Comparison of ENCODE assay signal across 10 cellular contexts in the genomic region with DNA sequence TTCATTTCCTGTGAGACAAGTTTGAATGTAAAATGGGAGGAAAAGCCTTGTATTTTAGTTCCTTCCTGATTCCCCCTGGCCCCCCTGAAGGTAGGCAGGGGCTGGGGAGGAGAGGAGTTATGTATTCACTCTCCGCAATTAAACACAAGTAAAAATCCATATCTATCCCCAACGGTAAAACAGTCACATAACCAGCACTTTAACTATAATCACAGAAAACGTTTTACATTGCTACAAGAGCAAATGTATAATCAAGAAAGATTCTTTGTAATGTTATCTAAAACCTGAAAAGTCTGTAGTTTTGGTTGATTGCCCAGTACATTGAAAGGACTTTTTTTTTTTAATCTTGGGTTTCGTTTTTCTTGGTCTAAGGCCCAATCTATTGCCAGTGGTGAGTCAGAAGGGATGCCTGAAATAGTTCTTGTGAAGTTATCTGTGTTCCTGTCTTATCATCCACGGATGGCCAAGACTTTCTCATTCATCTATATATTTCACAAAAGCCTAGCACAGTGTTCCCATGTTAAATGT. TPM values are rescaled to one million over a fixed set of nuclear protein-coding genes. Genes with fewer than 3 reads are reported as not detected.
DNase-seq lines count a peak whose midpoint lies in the region; ATAC-seq, FAIRE-seq and TF ChIP-seq lines count a peak whose summit lies in the region.
"Had no signal": no experiment of that assay in that cellular context is flagged by ENCODE, and none has a peak within 500 bp of the region (broad histone marks: within the 10 kb centered on the region; RNA-seq: fewer than 3 reads in every experiment).

No MANE protein-coding gene starts in this region.

- H2BK5ac ChIP-seq in neuronal stem cell (ENCODE audit: low read length), result no peak overlapping the region

- WGBS in neuronal stem cell (ENCODE audit: extremely low coverage in 2 of 2, insufficient read length in 2 of 2, insufficient replicate concordance in 1 of 2), 2 donors, result no CpG with 5 or more reads among the region's 5 CpGs

- H2AK5ac ChIP-seq in neuronal stem cell (ENCODE audit: low read depth, low read length), result no peak overlapping the region

- H3K36me3 ChIP-seq in bronchial epithelial cell (ENCODE audit: control insufficient read depth, insufficient read depth, low read length) (no peaks in the 10 kb centered on the region), neuronal stem cell (replicated peaks in 1 of 2; ENCODE audit: control insufficient read depth in 2 of 2, insufficient read depth in 2 of 2, low read length in 2 of 2) (no peaks in the 10 kb centered on the region)

- no peak for TF ChIP-seq CTCF in bronchial epithelial cell (IDR thresholded peaks at IDR 0.05; ENCODE audit: insufficient read depth, low read length, severe bottlenecking)

- DNase-seq in GDM1 (lab: John Stamatoyannopoulos, UW), result peak; percentile 34
- DNase-seq in HS-5 (ENCODE audit: low read depth), result peak; percentile 74
- DNase-seq in bronchial epithelial cell (ENCODE audit: low read depth), result peak; percentile 52
- no peak for DNase-seq in neuronal stem cell (ENCODE audit: low spot score)
- DNase-seq in HuH-7.5 (ENCODE audit: low spot score), result no peak
- DNase-seq in left lobe of liver (ENCODE audit: low spot score), result no peak
- DNase-seq: Kasumi-1 had no signal

- H2BK12ac ChIP-seq in neuronal stem cell (ENCODE audit: low read length), result no peak overlapping the region

- no peak overlapping the region for H2BK15ac ChIP-seq in neuronal stem cell (ENCODE audit: low read length)

- no peaks in the 10 kb centered on the region for H3K9me3 ChIP-seq in neuronal stem cell (replicated peaks in 1 of 2; ENCODE audit: control insufficient read depth in 2 of 2, insufficient read depth in 1 of 2, low read depth in 1 of 2, low read length in 2 of 2)

- no peak overlapping the region for H3K14ac ChIP-seq in neuronal stem cell (ENCODE audit: low read length)

- H3K27me3 ChIP-seq in bronchial epithelial cell (ENCODE audit: control insufficient read depth, insufficient read depth, low read length) (no peaks in the 10 kb centered on the region), neuronal stem cell (ENCODE audit: control insufficient read depth in 3 of 3, insufficient read depth in 3 of 3, low read depth in 1 of 3, low read length in 3 of 3) (no peaks in the 10 kb centered on the region)

- no peak for FAIRE-seq in bronchial epithelial cell (lab: Jason Lieb, UNC)

- H3K18ac ChIP-seq in neuronal stem cell (ENCODE audit: low read length), result no peak overlapping the region

- H3K27ac ChIP-seq in neuronal stem cell (replicated peaks; ENCODE audit: low read length), result no peak overlapping the region

- H2AFZ ChIP-seq in neuronal stem cell (ENCODE audit: low read length), result peak overlapping the region; percentile 38

- no peak overlapping the region for H3K4me2 ChIP-seq in neuronal stem cell (ENCODE audit: insufficient read depth, low read length, poor library complexity, severe bottlenecking)

- H2BK120ac ChIP-seq in neuronal stem cell (ENCODE audit: low read depth, low read length), result no peak overlapping the region

- H4K91ac ChIP-seq in neuronal stem cell (ENCODE audit: low read depth, low read length, poor library complexity), result no peak overlapping the region

- H3K4me1 ChIP-seq in neuronal stem cell (ENCODE audit: control insufficient read depth in 2 of 2, insufficient read depth in 1 of 2, low read depth in 1 of 2, low read length in 2 of 2), result no peaks in the 10 kb centered on the region

- ATAC-seq in GM19023 (IDR thresholded peaks at IDR 0.05; ENCODE audit: unreplicated experiment), result no peak
- ATAC-seq in left lobe of liver, result no peak
- no peak for ATAC-seq in HG03460 (IDR thresholded peaks at IDR 0.05; ENCODE audit: unreplicated experiment)
- ATAC-seq: activated CD4-positive, CD25-positive, alpha-beta regulatory T cell treated with anti-CD3 and anti-CD28 coated beads, Interleukin-2, amount 50 U/mL, for 24 hours had no signal

- no peaks in the 10 kb centered on the region for H3K79me1 ChIP-seq in neuronal stem cell (ENCODE audit: low read depth, low read length)

- H3K4ac ChIP-seq in neuronal stem cell (ENCODE audit: low read length), result no peak overlapping the region

- no peak overlapping the region for H3K4me3 ChIP-seq in bronchial epithelial cell (ENCODE audit: low read depth, low read length)
- no peak overlapping the region for H3K4me3 ChIP-seq in neuronal stem cell (ENCODE audit: low read length in 2 of 2)

- no peak overlapping the region for H3K9ac ChIP-seq in neuronal stem cell (ENCODE audit: low read depth, low read length, poor library complexity)

- no peak overlapping the region for H3K23ac ChIP-seq in neuronal stem cell (ENCODE audit: low read depth, low read length, poor library complexity)

- H4K8ac ChIP-seq in neuronal stem cell (ENCODE audit: low read depth, low read length), result no peak overlapping the region

RNA-seq across cellular contexts. Expression of a gene that starts 34.5 kb away (rescaled TPM):
- total RNA-seq in bronchial epithelial cell (5.5 and 8.3 TPM in 2 replicates), left lobe of liver (9.2 TPM)
- polyA plus RNA-seq in neuronal stem cell (2013, experiment 1 of 2), result 24.1 TPM
- polyA plus RNA-seq in neuronal stem cell (2013, experiment 2 of 2), result 23.5 TPM

RNA-seq across cellular contexts. Expression of a gene that starts 51.7 kb away (rescaled TPM):
- 7.7 and 11.6 TPM in 2 replicates for total RNA-seq in bronchial epithelial cell
- 58.1 TPM for polyA plus RNA-seq in neuronal stem cell (2013, experiment 1 of 2)
- 58.4 TPM for polyA plus RNA-seq in neuronal stem cell (2013, experiment 2 of 2)
- 8.2 TPM for total RNA-seq in left lobe of liver

Comparison
In these comparisons a context has a peak if more than half of its experiments do, and no peak if none do; other contexts are left out.
1. DNase-seq: peak in GDM1 (single experiment), HS-5 (single experiment) and bronchial epithelial cell (single experiment); none in neuronal stem cell (single experiment), HuH-7.5 (single experiment) and left lobe of liver (single experiment).